ENCODE assay signal across 8 cellular contexts in the genomic region with DNA sequence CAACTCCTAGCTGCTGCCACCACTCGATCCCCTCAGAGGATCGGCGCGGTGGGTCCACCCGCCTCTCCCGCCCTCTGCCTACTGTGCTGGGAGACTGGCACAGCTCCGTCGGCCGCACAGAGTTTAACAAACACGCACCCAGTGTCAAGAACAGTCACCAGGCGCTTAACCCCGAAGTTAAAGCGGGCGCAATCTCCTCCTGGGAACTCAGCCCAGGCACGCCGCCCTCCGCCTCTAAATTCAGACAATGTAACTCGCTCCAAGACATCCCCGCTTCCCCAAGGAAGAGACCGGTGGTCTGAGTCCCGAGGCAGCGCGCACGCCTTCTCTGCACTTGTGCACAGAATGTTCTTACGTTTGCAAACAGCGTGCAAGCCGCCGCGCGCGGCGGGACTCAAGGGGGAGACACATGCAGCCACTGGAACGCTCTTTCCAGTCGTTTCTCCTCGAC. TPM values are rescaled to one million over a fixed set of nuclear protein-coding genes. Genes with fewer than 3 reads are reported as not detected.
DNase-seq lines count a peak whose midpoint lies in the region; ATAC-seq and TF ChIP-seq lines count a peak whose summit lies in the region.

No MANE protein-coding gene starts in this region.

- no peak overlapping the region for H3K4me2 ChIP-seq in osteoblast (ENCODE audit: insufficient read depth, low read length)

- H3K27me3 ChIP-seq in osteoblast (ENCODE audit: insufficient read depth, low read length) = peaks cover 51% of the 10 kb centered on the region

- TF ChIP-seq CTCF in osteoblast (IDR thresholded peaks at IDR 0.05; ENCODE audit: extremely low read depth, low read depth, low read length) = no peak

- H3K9me3 ChIP-seq in osteoblast (ENCODE audit: low read depth, low read length) = no peaks in the 10 kb centered on the region

- H3K79me2 ChIP-seq in osteoblast (ENCODE audit: insufficient read depth, low read length) = no peaks in the 10 kb centered on the region

- no peaks in the 10 kb centered on the region for H3K4me1 ChIP-seq in osteoblast (ENCODE audit: insufficient read depth, low read length)

- no peak overlapping the region for H3K4me3 ChIP-seq in osteoblast (ENCODE audit: insufficient read depth, low read length)

- H4K20me1 ChIP-seq in osteoblast (ENCODE audit: insufficient read depth, low read length) = no peaks in the 10 kb centered on the region

- no peak overlapping the region for H3K27ac ChIP-seq in osteoblast (ENCODE audit: low read depth, low read length)

- peak; percentile 35 for ATAC-seq in HG02943 (IDR thresholded peaks at IDR 0.05; ENCODE audit: low read depth, unreplicated experiment)

- DNase-seq in NCI-H1436 (lab: John Stamatoyannopoulos, UW) (peak; percentile 17), NCI-H1436 treated with DMSO at 0.1 percent for 48 hours (lab: John Stamatoyannopoulos, UW) (no peak), NCI-H526 (lab: John Stamatoyannopoulos, UW) (peak; percentile 65 to 75), globus pallidus (ENCODE audit: low spot score) (peak; percentile 71), osteoblast (ENCODE audit: insufficient read length, low spot score, missing footprints) (peak; percentile 58)
- DNase-seq in activated T-helper 9 cell treated with anti-CD3 and anti-CD28 coated beads, Interleukin-2, amount 50 U/mL, for 16 hours (ENCODE audit: low read depth) = peak; percentile 46
- DNase-seq in central memory CD4-positive, alpha-beta T cell = no peak

- H2AFZ ChIP-seq in osteoblast (ENCODE audit: low read length) = no peak overlapping the region

- H3K36me3 ChIP-seq in osteoblast (ENCODE audit: insufficient read depth, low read length) = no peaks in the 10 kb centered on the region

RNA-seq across cellular contexts. Expression of a gene that starts 0.5 kb away (rescaled TPM):
- total RNA-seq in osteoblast = under 0.01 TPM in 2 replicates

Comparison
In these comparisons a context has a peak if more than half of its experiments do, and no peak if none do; other contexts are left out.
1. DNase-seq: peak in NCI-H1436 (single experiment), NCI-H526 (2 of 2), activated T-helper 9 cell treated with anti-CD3 and anti-CD28 coated beads, Interleukin-2, amount 50 U/mL, for 16 hours (single experiment), globus pallidus (single experiment) and osteoblast (single experiment); none in NCI-H1436 treated with DMSO at 0.1 percent for 48 hours (single experiment) and central memory CD4-positive, alpha-beta T cell (single experiment).